ENCODE assay signal across 8 cellular contexts in genomic region chr1:153608742-153609584, GRCh38. TPM values are rescaled to one million over a fixed set of nuclear protein-coding genes. Genes with fewer than 3 reads are reported as not detected.
DNase-seq lines count a peak whose midpoint lies in the region; ATAC-seq and TF ChIP-seq lines count a peak whose summit lies in the region.

No MANE protein-coding gene starts in this region.

- H3K9me3 ChIP-seq in HEK293 (ENCODE audit: control insufficient read depth, insufficient read depth, low read depth, low read length) (no peaks in the 10 kb centered on the region), heart right ventricle (no peaks in the 10 kb centered on the region), prostate gland (no peaks in the 10 kb centered on the region)

- no peaks in the 10 kb centered on the region for H3K36me3 ChIP-seq in HEK293 (ENCODE audit: control insufficient read depth in 2 of 2, insufficient read depth in 1 of 2, low read length in 2 of 2)
- peaks cover 0 to 36% (median 14%) of the 10 kb centered on the region in 9 donors for H3K36me3 ChIP-seq in heart right ventricle
- peaks cover 0 to 7% of the 10 kb centered on the region in 2 donors for H3K36me3 ChIP-seq in prostate gland

- H3K4me1 ChIP-seq in HEK293 (ENCODE audit: control insufficient read depth, insufficient read depth, low read length) (no peaks in the 10 kb centered on the region), heart right ventricle (peaks cover 10 to 57% (median 35%) of the 10 kb centered on the region in 9 donors), prostate gland (replicated peaks) (peaks cover 4% of the 10 kb centered on the region)

- no peak for TF ChIP-seq CTCF in HEK293 (tag by site-specific recombination; IDR thresholded peaks at IDR 0.05)
- no peak for TF ChIP-seq CTCF in heart right ventricle (IDR thresholded peaks at IDR 0.05)
- TF ChIP-seq CTCF in prostate gland (IDR thresholded peaks at IDR 0.05): peak in 1 of 4 experiments; percentile 15

- peak in 41 of 56 donors; percentile 11 to 82 (median 53) for DNase-seq in amygdala (lab: John Stamatoyannopoulos, UW)
- peak; percentile 78 to 88 for DNase-seq in heart right ventricle
- DNase-seq in prostate gland (ENCODE audit: low spot score): no peak
- no peak for DNase-seq in NCI-H510A (lab: John Stamatoyannopoulos, UW)
- DNase-seq in NOMO-1 treated with dmso at 0.1 percent for 144 hours (lab: John Stamatoyannopoulos, UW; ENCODE audit: unreplicated experiment): no peak
- DNase-seq in NOMO-1 (lab: John Stamatoyannopoulos, UW; ENCODE audit: unreplicated experiment in 2 of 2): no peak

- ATAC-seq in heart right ventricle: peak; percentile 72 to 89 (median 80)
- no peak for ATAC-seq in HG03039 (IDR thresholded peaks at IDR 0.05; ENCODE audit: unreplicated experiment)

- 45 to 53% methylated on average over 19 of the region's 19 CpGs for WGBS in heart right ventricle, 2 donors
- 35% methylated on average over 19 of the region's 19 CpGs for WGBS in prostate gland

- no peak for TF ChIP-seq POLR2A in prostate gland (IDR thresholded peaks at IDR 0.05)

- intact Hi-C loops in heart right ventricle (cut with DNase I) (loop anchor here in 1 of 10 donors (5.0 kb wide), 1 partner anchor 37 kb away; no protein-coding TSS in a partner anchor), prostate gland (cut with DNase I) (no loop called here)

- CTCF ChIA-PET in HEK293 (lab: Yijun Ruan, JAX): interaction anchor here (0.5 to 2.8 kb wide), 4 partner anchors 13 to 629 kb away, joined by 3 to 16 read pairs (median 5); partner anchors contain the start of genes S100A1 and S100A13

- peak overlapping the region; percentile 16 for H3K4me3 ChIP-seq in HEK293 (ENCODE audit: low read depth, low read length)
- H3K4me3 ChIP-seq in heart right ventricle: peak overlapping the region; percentile 38 to 73 (median 55)
- peak overlapping the region in 1 of 2 donors; percentile 13 for H3K4me3 ChIP-seq in prostate gland

- POLR2A ChIA-PET in HEK293 (lab: Yijun Ruan, JAX): interaction anchor here (0.5 to 3.3 kb wide), 2 partner anchors 18 to 53 kb away, joined by 3 to 10 read pairs; partner anchors contain the start of gene S100A13

- no peak overlapping the region for H3K27ac ChIP-seq in HEK293 (ENCODE audit: extremely low read depth, low read depth, low read length)
- peak overlapping the region; percentile 90 to 99 (median 96) for H3K27ac ChIP-seq in heart right ventricle
- peak overlapping the region; percentile 75 to 77 for H3K27ac ChIP-seq in prostate gland

- H3K27me3 ChIP-seq in heart right ventricle (no peaks in the 10 kb centered on the region), prostate gland (replicated peaks; ENCODE audit: insufficient read depth) (no peaks in the 10 kb centered on the region)

TF ChIP-seq in HEK293, 187 proteins besides CTCF, POLR2A, EP300 and RAD21:
- TF ChIP-seq MYNN (tag by site-specific recombination; IDR thresholded peaks at IDR 0.05; ENCODE audit: borderline replicate concordance) (no peak), BCL11A (tag by site-specific recombination; IDR thresholded peaks at IDR 0.05; ENCODE audit: low read depth) (no peak), KLF17 (tag by site-specific recombination; IDR thresholded peaks at IDR 0.05) (peak; percentile 98), ZNF24 (tag by site-specific recombination; IDR thresholded peaks at IDR 0.05) (no peak), GFI1B (tag by site-specific recombination; IDR thresholded peaks at IDR 0.05) (no peak), ZNF362 (tag by site-specific recombination; IDR thresholded peaks at IDR 0.05) (no peak), ZNF704 (tag by site-specific recombination; IDR thresholded peaks at IDR 0.05) (no peak), ZIC2 (tag by site-specific recombination; IDR thresholded peaks at IDR 0.05) (peak; percentile 80), ZNF146 (tag by site-specific recombination; IDR thresholded peaks at IDR 0.05) (no peak), ZFHX2 (tag by site-specific recombination; conservative IDR thresholded peaks at IDR 0.05) (peak; percentile 54), ZNF416 (tag by site-specific recombination; IDR thresholded peaks at IDR 0.05) (no peak), EGR2 (tag by site-specific recombination; IDR thresholded peaks at IDR 0.05; ENCODE audit: low read depth) (peak; percentile 70; the same call in 1 of the 2 replicates), ZNF692 (tag by site-specific recombination; IDR thresholded peaks at IDR 0.05) (peak; percentile 49; the same call in 1 of the 2 replicates), KLF1 (tag by site-specific recombination; IDR thresholded peaks at IDR 0.05) (peak; percentile 94)

RNA-seq across cellular contexts. Expression of gene S100A16, which starts 4.0 kb away (rescaled TPM):
- total RNA-seq in heart right ventricle (10 to 100 TPM; 28.8 to 68.2 (median 40.2) TPM), prostate gland (100 to 1,000 TPM in 1 of 2 donors, 10 to 100 TPM in 1; 78.4 to 165 TPM)
- polyA plus RNA-seq in heart right ventricle: 100 to 1,000 TPM in 1 of 2 donors, 10 to 100 TPM in 1; 98.6 to 176 TPM

RNA-seq across cellular contexts. Expression of gene S100A14, which starts 7.2 kb away (rescaled TPM):
- total RNA-seq in heart right ventricle (1 to 10 TPM; 1.7 to 7.3 (median 4.6) TPM), prostate gland (10 to 100 TPM; 13.5 to 25.0 TPM)
- 1 to 10 TPM in 1 of 2 donors, under 1 TPM in 1; 0.80 to 4.1 TPM for polyA plus RNA-seq in heart right ventricle

RNA-seq across cellular contexts. Expression of gene S100A13, which starts 18.3 kb away (rescaled TPM):
- 100 to 1,000 TPM; 101 to 150 (median 125) TPM for total RNA-seq in heart right ventricle
- polyA plus RNA-seq in heart right ventricle: 100 to 1,000 TPM; 173 to 335 TPM
- total RNA-seq in prostate gland: 10 to 100 TPM; 53.3 to 96.5 TPM

RNA-seq across cellular contexts. Expression of gene S100A1, which starts 19.3 kb away (rescaled TPM):
- total RNA-seq in heart right ventricle: 1,000 to 10,000 TPM; 1,287 to 3,035 (median 2,343) TPM
- polyA plus RNA-seq in heart right ventricle: 1,000 to 10,000 TPM in 1 of 2 donors, 100 to 1,000 TPM in 1; 685 to 2,765 TPM
- total RNA-seq in prostate gland: 10 to 100 TPM in 1 of 2 donors, 1 to 10 TPM in 1; 9.1 to 10.7 TPM

RNA-seq across cellular contexts. Expression of gene CHTOP, which starts 24.9 kb away (rescaled TPM):
- total RNA-seq in heart right ventricle (10 to 100 TPM; 67.4 to 95.5 (median 77.8) TPM), prostate gland (10 to 100 TPM; 60.6 to 74.4 TPM)
- 10 to 100 TPM; 61.6 to 76.2 TPM for polyA plus RNA-seq in heart right ventricle

Comparison
In these comparisons a context has a peak if more than half of its experiments do, and no peak if none do; other contexts are left out.
1. DNase-seq: peak in amygdala (41 of 56) and heart right ventricle (2 of 2); none in prostate gland (single experiment), NCI-H510A (single experiment), NOMO-1 treated with dmso at 0.1 percent for 144 hours (single experiment) and NOMO-1 (0 of 2).